ENCODE assay signal across 9 cellular contexts in the genomic region with DNA sequence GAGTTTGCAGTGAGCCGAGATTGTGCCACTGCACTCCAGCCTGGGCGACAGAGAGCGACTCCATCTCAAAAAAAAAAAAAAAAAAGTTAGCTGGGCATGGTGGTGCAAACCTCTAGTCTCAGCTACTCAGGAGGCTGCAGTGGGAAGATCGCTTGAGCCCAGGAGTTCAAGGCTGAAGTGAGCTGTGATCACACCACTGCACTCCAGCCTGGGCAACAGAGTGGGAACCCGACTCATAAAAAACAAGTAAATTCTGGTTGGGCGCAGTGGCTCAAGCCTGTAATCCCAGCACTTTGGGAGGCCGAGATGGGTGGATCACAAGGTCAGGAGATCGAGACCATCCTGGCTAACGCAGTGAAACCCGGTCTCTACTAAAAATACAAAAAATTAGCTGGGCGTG. TPM values are rescaled to one million over a fixed set of nuclear protein-coding genes. Genes with fewer than 3 reads are reported as not detected.
"Had no signal": no experiment of that assay in that cellular context is flagged by ENCODE, and none has a peak within 500 bp of the region (broad histone marks: within the 10 kb centered on the region; RNA-seq: fewer than 3 reads in every experiment).

No MANE protein-coding gene starts in this region.

RNA-seq across cellular contexts. Expression of a gene that starts 4.9 kb away (rescaled TPM):
- total RNA-seq: activated naive CD4-positive, alpha-beta T cell treated with anti-CD3 and anti-CD28 coated beads, Interleukin-2, amount 50 U/mL, for 72 hours; activated naive CD8-positive, alpha-beta T cell treated with anti-CD3 and anti-CD28 coated beads for 36 hours; activated naive CD8-positive, alpha-beta T cell treated with anti-CD3 and anti-CD28 coated beads, Interleukin-2, amount 10 ng/mL, durations not matched to agents 7 days and 5 days; activated T-helper 1 cell treated with anti-CD3 and anti-CD28 coated beads, Interleukin-12 subunit alpha, Interleukin-12 subunit beta, Interleukin-2, Interleukin-4 antibody, amounts not matched to agents 30 ng/mL and 10 ng/mL and 1 ng/mL, durations not matched to agents 14 hours and 24 hours and 36 hours; activated T-helper 17 cell treated with anti-CD3 and anti-CD28 coated beads, Interleukin-2, amount 50 U/mL, for 72 hours; activated T-helper 2 cell treated with anti-CD3 and anti-CD28 coated beads, Interferon-gamma antibody, Interleukin-2, Interleukin-4, amounts not matched to agents 10 μg/mL and 5 μg/mL and 100 μg/mL, durations not matched to agents 14 hours and 24 hours and 36 hours; bronchial epithelial cell; chondrocyte had no signal

RNA-seq across cellular contexts. Expression of a gene that starts 48.2 kb away (rescaled TPM):
- total RNA-seq: activated naive CD4-positive, alpha-beta T cell treated with anti-CD3 and anti-CD28 coated beads for 36 hours had no signal
